Comparison of ENCODE assay signal across 18 cellular contexts in genomic region chr10:78863121-78863520, GRCh38.
DNase-seq lines count a peak whose midpoint lies in the region; ATAC-seq, FAIRE-seq and TF ChIP-seq lines count a peak whose summit lies in the region.
"Had no signal": no experiment of that assay in that cellular context is flagged by ENCODE, and none has a peak within 500 bp of the region (broad histone marks: within the 10 kb centered on the region; RNA-seq: fewer than 3 reads in every experiment).

No MANE protein-coding gene starts in this region.

- WGBS in K562 (ENCODE audit: insufficient coverage, low coverage, missing lambda C conversion rate): 2% methylated on average over 4 of the region's 4 CpGs
- 77% methylated on average over 4 of the region's 4 CpGs for WGBS in hepatocyte (ENCODE audit: low lambda C conversion rate, missing lambda C conversion rate)
- 42 to 63% methylated on average over 4 of the region's 4 CpGs for WGBS in thyroid gland, 2 donors
- 80 to 100% methylated on average over 1 of the region's 4 CpGs for WGBS in gastroesophageal sphincter (ENCODE audit: low coverage in 1 of 2), 2 donors

- no peaks in the 10 kb centered on the region for H3K9me1 ChIP-seq in K562 (ENCODE audit: control insufficient read depth, insufficient read depth, low read length)

- H3K9me3 ChIP-seq in BE2C (no peaks in the 10 kb centered on the region), K562 (replicated peaks; ENCODE audit: control insufficient read depth, insufficient read depth, low read depth, low read length) (no peaks in the 10 kb centered on the region), hepatocyte (ENCODE audit: low read depth) (no peaks in the 10 kb centered on the region), thyroid gland (no peaks in the 10 kb centered on the region), gastroesophageal sphincter (no peaks in the 10 kb centered on the region)
- H3K9me3 ChIP-seq: BLaER1 had no signal

- H3K4me2 ChIP-seq in K562 (ENCODE audit: insufficient read depth, low read length) (no peak overlapping the region), hepatocyte (no peak overlapping the region)
- H3K4me2 ChIP-seq: BLaER1 had no signal

- POLR2A ChIA-PET in K562 (lab: Yijun Ruan, JAX) (no interaction called here), RWPE1 (lab: Yijun Ruan, JAX; ENCODE audit: low non-redundant PET) (no interaction called here)

- FAIRE-seq in K562 (lab: Jason Lieb, UNC): no peak

- H3K79me2 ChIP-seq in K562 (ENCODE audit: control insufficient read depth, insufficient read depth, low read length) (no peaks in the 10 kb centered on the region), hepatocyte (no peaks in the 10 kb centered on the region)

- H3K36me3 ChIP-seq in BE2C (no peaks in the 10 kb centered on the region), K562 (ENCODE audit: control insufficient read depth, insufficient read depth, low read length) (no peaks in the 10 kb centered on the region), hepatocyte (replicated peaks; ENCODE audit: insufficient read depth, low read depth) (no peaks in the 10 kb centered on the region), thyroid gland (no peaks in the 10 kb centered on the region), gastroesophageal sphincter (no peaks in the 10 kb centered on the region)
- H3K36me3 ChIP-seq: BLaER1 had no signal

- no peak overlapping the region for H3K9ac ChIP-seq in K562 (ENCODE audit: insufficient read depth in 1 of 2, low read depth in 2 of 2, low read length in 2 of 2)
- H3K9ac ChIP-seq: BLaER1 had no signal

- in situ Hi-C loops in K562 (cut with MboI): no loop called here

- ATAC-seq in K562 (no peak), gastroesophageal sphincter (no peak)
- ATAC-seq: HCT116 had no signal

- no peak for TF ChIP-seq CTCF in BE2C (IDR thresholded peaks at IDR 0.05; ENCODE audit: low read depth, low read length)
- no peak for TF ChIP-seq CTCF in K562 (IDR thresholded peaks at IDR 0.05 in 2 of 3, conservative IDR thresholded peaks at IDR 0.05 in 1 of 3; ENCODE audit: insufficient read depth in 2 of 3, low read depth in 1 of 3, low read length in 3 of 3)
- no peak for TF ChIP-seq CTCF in hepatocyte (IDR thresholded peaks at IDR 0.05; ENCODE audit: poor library complexity)
- TF ChIP-seq CTCF in thyroid gland (IDR thresholded peaks at IDR 0.05): peak in 1 of 6 experiments; percentile 25
- no peak for TF ChIP-seq CTCF in gastroesophageal sphincter (IDR thresholded peaks at IDR 0.05)
- TF ChIP-seq CTCF in RWPE1 (conservative IDR thresholded peaks at IDR 0.05; ENCODE audit: low read depth): no peak

- CTCF ChIA-PET in K562 (lab: Yijun Ruan, JAX; ENCODE audit: low intra/inter-chr PET ratio): no interaction called here
- CTCF ChIA-PET in RWPE1 (lab: Yijun Ruan, JAX): interaction anchor here (0.6 kb wide), 1 partner anchor 74 kb away, joined by 5 read pairs; no protein-coding TSS in a partner anchor

- H3K4me3 ChIP-seq in BE2C (ENCODE audit: low read depth, low read length) (no peak overlapping the region), K562 (no peak overlapping the region), hepatocyte (no peak overlapping the region), thyroid gland (replicated peaks in 1 of 3) (no peak overlapping the region), gastroesophageal sphincter (no peak overlapping the region)
- H3K4me3 ChIP-seq: BLaER1 had no signal

- no peak overlapping the region for H3K27ac ChIP-seq in K562 (ENCODE audit: extremely low read depth, low read depth, low read length)
- no peak overlapping the region for H3K27ac ChIP-seq in hepatocyte
- H3K27ac ChIP-seq in thyroid gland: peak overlapping the region; percentile 55 to 78 (median 68)
- H3K27ac ChIP-seq in gastroesophageal sphincter: no peak overlapping the region
- no peak overlapping the region for H3K27ac ChIP-seq in RWPE1
- H3K27ac ChIP-seq: BLaER1 had no signal

- TF ChIP-seq EP300 in K562 (IDR thresholded peaks at IDR 0.05; ENCODE audit: low read length): no peak
- no peak for TF ChIP-seq EP300 in gastroesophageal sphincter (IDR thresholded peaks at IDR 0.05)

- H2AFZ ChIP-seq in K562 (ENCODE audit: low read depth, low read length) (no peak overlapping the region), hepatocyte (no peak overlapping the region)

- peak; percentile 34 for DNase-seq in BE2C
- no peak for DNase-seq in K562 (ENCODE audit: extremely low read depth in 1 of 4, low spot score in 3 of 4)
- peak; percentile 2 for DNase-seq in hepatocyte (ENCODE audit: low spot score)
- peak; percentile 80 to 83 for DNase-seq in thyroid gland
- no peak for DNase-seq in RWPE1 (ENCODE audit: low spot score)
- DNase-seq in NCI-H748 (lab: John Stamatoyannopoulos, UW; ENCODE audit: unreplicated experiment): no peak
- DNase-seq: CD4-positive, CD25-positive, alpha-beta regulatory T cell; DMS153; DND-41; KBM-7; NCI-H1694; NCI-H2029 treated with DMSO at 0.1 percent for 48 hours; NCI-H526 treated with DMSO at 0.1 percent for 48 hours; RPMI8226; SHP77 treated with DMSO at 0.1 percent for 48 hours had no signal

- no peaks in the 10 kb centered on the region for H3K9me2 ChIP-seq in hepatocyte (replicated peaks; ENCODE audit: insufficient read depth)

- intact Hi-C loops in K562 (cut with micrococcal nuclease): no loop called here
- intact Hi-C loops in thyroid gland (cut with DNase I): no loop called here

- H3K27me3 ChIP-seq in BE2C (no peaks in the 10 kb centered on the region), K562 (ENCODE audit: control insufficient read depth in 2 of 2, insufficient read depth in 2 of 2, low read length in 2 of 2) (peaks cover 0 to 23% of the 10 kb centered on the region in 2 experiments; a peak in 3 of 5 replicates), hepatocyte (no peaks in the 10 kb centered on the region), thyroid gland (no peaks in the 10 kb centered on the region), gastroesophageal sphincter (no peaks in the 10 kb centered on the region)
- H3K27me3 ChIP-seq: BLaER1 had no signal

- BruUV-seq in K562 (replicated peaks; lab: Mats Ljungman, UMichigan): no TSS peak

- TF ChIP-seq POLR2A in K562 (conservative IDR thresholded peaks at IDR 0.05) (no peak), thyroid gland (IDR thresholded peaks at IDR 0.05) (no peak), gastroesophageal sphincter (IDR thresholded peaks at IDR 0.05) (no peak)

- no peak for TF ChIP-seq RAD21 in K562 (CRISPR knock-in tag; conservative IDR thresholded peaks at IDR 0.05 in 1 of 2, IDR thresholded peaks at IDR 0.05 in 1 of 2)

- peaks cover 35% of the 10 kb centered on the region for H3K4me1 ChIP-seq in BE2C
- H3K4me1 ChIP-seq in K562 (replicated peaks in 1 of 2; ENCODE audit: control insufficient read depth in 2 of 2, insufficient read depth in 2 of 2, low read length in 2 of 2): no peaks in the 10 kb centered on the region
- no peaks in the 10 kb centered on the region for H3K4me1 ChIP-seq in hepatocyte (ENCODE audit: insufficient read depth)
- peaks cover 24 to 49% of the 10 kb centered on the region in 2 donors for H3K4me1 ChIP-seq in thyroid gland
- H3K4me1 ChIP-seq in gastroesophageal sphincter: peaks cover 0 to 13% (median 7%) of the 10 kb centered on the region in 3 donors
- H3K4me1 ChIP-seq: BLaER1 had no signal

- H4K20me1 ChIP-seq in K562 (replicated peaks; ENCODE audit: control insufficient read depth, insufficient read depth, low read length) (peaks cover 8% of the 10 kb centered on the region; the same call in 1 of the 2 replicates), hepatocyte (ENCODE audit: insufficient read depth, poor library complexity, severe bottlenecking) (no peaks in the 10 kb centered on the region)
- H4K20me1 ChIP-seq: BLaER1 had no signal

TF ChIP-seq in K562, 482 proteins besides CTCF, POLR2A, EP300 and RAD21:
- no peak for TF ChIP-seq ZEB2 (IDR thresholded peaks at IDR 0.05)
- TF ChIP-seq YBX1 (IDR thresholded peaks at IDR 0.05): no peak
- no peak for TF ChIP-seq SRSF1 (IDR thresholded peaks at IDR 0.05; ENCODE audit: low read depth, low read length)
- no peak for TF ChIP-seq CC2D1A (IDR thresholded peaks at IDR 0.05)
- no peak for TF ChIP-seq NCOR1 (IDR thresholded peaks at IDR 0.05)
- no peak for TF ChIP-seq KLF10 (CRISPR knock-in tag; IDR thresholded peaks at IDR 0.05)
- no peak for TF ChIP-seq JUND (IDR thresholded peaks at IDR 0.05; ENCODE audit: borderline replicate concordance, low read depth, low read length)
- TF ChIP-seq JUND (tag; IDR thresholded peaks at IDR 0.05; ENCODE audit: borderline replicate concordance, low read depth, low read length): no peak
- TF ChIP-seq ESRRA (IDR thresholded peaks at IDR 0.05; ENCODE audit: borderline replicate concordance, low read depth): 0 out of 2 replicates have a peak, but pooled peaks have one; percentile 59
- TF ChIP-seq HCFC1 (IDR thresholded peaks at IDR 0.05; ENCODE audit: low read depth, low read length): no peak
- TF ChIP-seq RBM25 (IDR thresholded peaks at IDR 0.05; ENCODE audit: low read depth, low read length, severe bottlenecking): peak; percentile 55
- TF ChIP-seq ZNF586 (CRISPR knock-in tag; conservative IDR thresholded peaks at IDR 0.05): no peak

Comparison
In these comparisons a context has a peak if more than half of its experiments do, and no peak if none do; other contexts are left out.
1. DNase-seq: peak in BE2C (single experiment), hepatocyte (single experiment) and thyroid gland (2 of 2); none in K562 (0 of 4), RWPE1 (single experiment) and NCI-H748 (single experiment).
2. H3K27ac ChIP-seq: peak in thyroid gland (3 of 3); none in K562 (single experiment), hepatocyte (single experiment), gastroesophageal sphincter (0 of 4) and RWPE1 (single experiment).